9 cellular contexts compared by ENCODE assay signal in the genomic region with DNA sequence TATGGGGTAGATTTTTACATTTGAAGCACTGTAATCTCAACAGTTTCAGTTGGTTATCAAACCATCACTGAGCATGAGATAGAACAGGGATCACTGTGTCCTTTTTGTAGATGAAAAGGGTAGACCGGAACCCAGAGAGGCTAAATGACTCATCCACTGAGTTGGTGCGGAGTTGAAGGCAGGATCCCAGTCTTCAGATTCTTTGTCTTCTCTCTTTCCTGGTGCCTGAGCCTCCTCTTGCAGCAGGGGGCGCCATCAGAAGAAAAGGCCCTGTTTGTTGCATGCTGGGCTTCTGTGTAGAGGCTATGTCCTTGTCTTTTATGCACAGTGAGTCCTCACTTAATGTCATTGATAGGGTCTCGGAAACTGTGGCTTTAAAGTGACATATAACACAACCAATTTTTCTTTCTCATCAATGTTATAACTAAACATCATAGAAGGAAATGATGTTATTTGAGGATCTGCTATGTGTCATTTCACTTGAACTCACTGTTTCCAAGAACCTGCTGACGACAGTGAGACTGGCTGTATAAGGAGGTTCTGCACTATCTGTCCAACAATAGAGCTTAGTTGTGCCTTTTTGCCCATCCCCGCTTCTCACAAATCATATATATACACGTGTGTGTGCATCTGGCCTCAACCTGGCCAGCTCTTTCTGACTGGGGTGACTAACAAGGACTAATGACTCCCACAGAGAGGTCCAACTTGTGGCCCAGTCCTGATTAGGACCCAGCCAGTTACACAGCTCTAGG. TPM values are rescaled to one million over a fixed set of nuclear protein-coding genes. Genes with fewer than 3 reads are reported as not detected.
DNase-seq lines count a peak whose midpoint lies in the region; ATAC-seq, FAIRE-seq and TF ChIP-seq lines count a peak whose summit lies in the region.
"Had no signal": no experiment of that assay in that cellular context is flagged by ENCODE, and none has a peak within 500 bp of the region (broad histone marks: within the 10 kb centered on the region; RNA-seq: fewer than 3 reads in every experiment).

No MANE protein-coding gene starts in this region.

- no peaks in the 10 kb centered on the region for H3K9me2 ChIP-seq in MM.1S (replicated peaks; ENCODE audit: insufficient read depth, low read length)

- peaks cover 8% of the 10 kb centered on the region for H3K4me1 Mint-ChIP-seq in nephron progenitor cell

- TF ChIP-seq CTCF in MM.1S (IDR thresholded peaks at IDR 0.05; ENCODE audit: low read length) (peak; percentile 78), nephron progenitor cell (IDR thresholded peaks at IDR 0.05) (peak; percentile 59)

- no peak overlapping the region for H3K4me2 ChIP-seq in MM.1S (ENCODE audit: low read depth, low read length)

- peaks cover 50% of the 10 kb centered on the region for H3K36me3 ChIP-seq in ACC112 (ENCODE audit: insufficient read depth, low read length)
- H3K36me3 ChIP-seq in MM.1S (replicated peaks; ENCODE audit: insufficient read depth, low read length): peaks cover 14% of the 10 kb centered on the region; the same call in 1 of the 2 replicates

- ATAC-seq in left ventricle myocardium superior: no peak

- DNase-seq in GM18507 (ENCODE audit: extremely low spot score, insufficient read length, low read depth) (no peak), MM.1S (peak; percentile 53), ecto neural progenitor cell (ENCODE audit: low spot score) (peak; percentile 66), nephron progenitor cell (peak; percentile 60), NCI-H146 treated with DMSO at 0.1 percent for 48 hours (lab: John Stamatoyannopoulos, UW; ENCODE audit: unreplicated experiment) (no peak), left ventricle myocardium superior (no peak)
- DNase-seq in activated CD4-positive, alpha-beta T cell treated with anti-CD3 and anti-CD28 coated beads for 4 hours: peak; percentile 63 to 78

- intact Hi-C loops in left ventricle myocardium superior (cut with micrococcal nuclease): no loop called here

- peak; percentile 58 for FAIRE-seq in GM18507 (lab: Jason Lieb, UNC)

- peaks cover 4% of the 10 kb centered on the region for H3K4me1 ChIP-seq in ACC112 (ENCODE audit: control insufficient read depth, insufficient read depth, low read length, unreplicated experiment)
- no peaks in the 10 kb centered on the region for H3K4me1 ChIP-seq in MM.1S (ENCODE audit: low read length)

- no peak overlapping the region for H3K9ac ChIP-seq in MM.1S (ENCODE audit: low read length)

- H3K4me3 ChIP-seq in ACC112 (ENCODE audit: low read depth, low read length): no peak overlapping the region
- H3K4me3 ChIP-seq in MM.1S (ENCODE audit: low read length): no peak overlapping the region
- H3K4me3 ChIP-seq: skin epidermis had no signal

- peaks cover 82% of the 10 kb centered on the region for H3K36me3 Mint-ChIP-seq in nephron progenitor cell (ENCODE audit: low read depth)

- H3F3A ChIP-seq in MM.1S (ENCODE audit: insufficient read depth, low read length): no peaks in the 10 kb centered on the region

- H3K27ac ChIP-seq in ACC112 (ENCODE audit: low read depth, low read length): peak overlapping the region; percentile 29; the same call in 1 of the 2 replicates
- no peak overlapping the region for H3K27ac ChIP-seq in MM.1S (ENCODE audit: low read length)
- H3K27ac ChIP-seq: skin epidermis had no signal

- H2AFZ ChIP-seq in ACC112 (ENCODE audit: low read length, unreplicated experiment) (no peak overlapping the region), MM.1S (ENCODE audit: low read length) (no peak overlapping the region)

- H3K79me2 ChIP-seq in ACC112 (ENCODE audit: control insufficient read depth, insufficient read depth, low read length, unreplicated experiment) (no peaks in the 10 kb centered on the region), MM.1S (ENCODE audit: low read length) (peaks cover 3% of the 10 kb centered on the region; the same call in 1 of the 2 replicates)

- H3K9me3 ChIP-seq in MM.1S (replicated peaks; ENCODE audit: insufficient read depth, low read length): no peaks in the 10 kb centered on the region

- no peak overlapping the region for H3K4me3 Mint-ChIP-seq in nephron progenitor cell

- H3K27me3 ChIP-seq in ACC112 (ENCODE audit: insufficient read depth, low read length) (no peaks in the 10 kb centered on the region), MM.1S (replicated peaks; ENCODE audit: insufficient read depth, low read length) (no peaks in the 10 kb centered on the region)

- H4K20me1 ChIP-seq in MM.1S (ENCODE audit: insufficient read depth, low read length): no peaks in the 10 kb centered on the region

- H3K27me3 Mint-ChIP-seq in nephron progenitor cell (ENCODE audit: low read depth, poor library complexity): no peaks in the 10 kb centered on the region

- H3K27ac Mint-ChIP-seq in nephron progenitor cell: peak overlapping the region; percentile 14

- no peaks in the 10 kb centered on the region for H3K9me3 Mint-ChIP-seq in nephron progenitor cell

RNA-seq across cellular contexts. Expression of a gene that starts 14.3 kb away (rescaled TPM):
- 14.5 TPM for total RNA-seq in left ventricle myocardium superior

RNA-seq across cellular contexts. Expression of a gene that starts 29.8 kb away (rescaled TPM):
- total RNA-seq in left ventricle myocardium superior: 5.2 TPM

RNA-seq across cellular contexts. Expression of a gene that starts 52.3 kb away (rescaled TPM):
- total RNA-seq in left ventricle myocardium superior: 4.8 TPM

Comparison
In these comparisons a context has a peak if more than half of its experiments do, and no peak if none do; other contexts are left out.
1. DNase-seq: peak in MM.1S (single experiment), activated CD4-positive, alpha-beta T cell treated with anti-CD3 and anti-CD28 coated beads for 4 hours (2 of 2), ecto neural progenitor cell (single experiment) and nephron progenitor cell (single experiment); none in GM18507 (single experiment), NCI-H146 treated with DMSO at 0.1 percent for 48 hours (single experiment) and left ventricle myocardium superior (single experiment).